17 cellular contexts compared by ENCODE assay signal in the genomic region with DNA sequence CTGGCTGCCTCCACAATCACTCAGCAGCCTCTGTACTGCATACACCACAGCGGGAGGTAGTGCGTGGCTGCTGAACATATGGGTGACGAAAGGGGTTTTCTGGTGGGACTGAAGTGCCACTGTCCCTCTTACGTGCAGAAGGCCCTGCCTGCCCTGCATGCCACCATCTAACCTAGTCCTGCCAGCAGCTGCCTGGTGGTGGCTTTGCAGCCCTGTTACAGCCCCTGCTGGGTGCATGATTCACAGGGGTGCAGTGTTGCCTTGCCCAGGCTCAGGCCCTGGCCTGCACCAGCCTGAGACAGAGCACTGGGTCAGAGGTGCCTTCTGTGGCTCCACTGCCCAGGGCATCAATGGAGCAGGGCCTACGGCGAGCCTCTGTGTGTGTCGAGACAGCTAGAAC. TPM values are rescaled to one million over a fixed set of nuclear protein-coding genes. Genes with fewer than 3 reads are reported as not detected.
DNase-seq lines count a peak whose midpoint lies in the region; ATAC-seq, FAIRE-seq and TF ChIP-seq lines count a peak whose summit lies in the region.
"Had no signal": no experiment of that assay in that cellular context is flagged by ENCODE, and none has a peak within 500 bp of the region (broad histone marks: within the 10 kb centered on the region; RNA-seq: fewer than 3 reads in every experiment).

No MANE protein-coding gene starts in this region.

- DNase-seq in GM12891 (ENCODE audit: insufficient read length, low spot score) (no peak), NCI-H69 (lab: John Stamatoyannopoulos, UW) (peak; percentile 64), osteoblast (ENCODE audit: insufficient read length, low spot score, missing footprints) (no peak), cerebellum (ENCODE audit: low spot score) (no peak), GM13976 (ENCODE audit: low spot score) (no peak), glutamatergic neuron (no peak)
- DNase-seq: DMS79; erythroblast; KBM-7; left lung; natural killer cell; NCI-H510A; RPMI8226; stimulated activated CD4-positive, alpha-beta T cell treated with anti-CD3 and anti-CD28 coated beads, Interleukin-4, amount 100 ng/mL, for 1 hour had no signal

- FAIRE-seq in GM12891 (lab: Jason Lieb, UNC) = no peak

- H3K27ac Mint-ChIP-seq in brain (peak overlapping the region; percentile 55 to 70 (median 63)), glutamatergic neuron (ENCODE audit: unreplicated experiment) (no peak overlapping the region)
- H3K27ac Mint-ChIP-seq: natural killer cell had no signal

- no peaks in the 10 kb centered on the region for H3K36me3 ChIP-seq in osteoblast (ENCODE audit: insufficient read depth, low read length)
- H3K36me3 ChIP-seq: left lung had no signal

- no peak for ATAC-seq in activated CD4-positive, CD25-positive, alpha-beta regulatory T cell treated with anti-CD3 and anti-CD28 coated beads, Interleukin-2, amount 50 U/mL, for 24 hours
- ATAC-seq: left lung, natural killer cell had no signal

- H2AFZ ChIP-seq in osteoblast (ENCODE audit: low read length) = peak overlapping the region; percentile 23

- no peaks in the 10 kb centered on the region for H3K27me3 ChIP-seq in osteoblast (ENCODE audit: insufficient read depth, low read length)
- H3K27me3 ChIP-seq: left lung had no signal

- H3K9me3 ChIP-seq in osteoblast (ENCODE audit: low read depth, low read length) = no peaks in the 10 kb centered on the region
- H3K9me3 ChIP-seq: left lung had no signal

- 0 out of 2 replicates have a peak, but pooled peaks have one; percentile 13 for TF ChIP-seq POLR2A in GM12891 (IDR thresholded peaks at IDR 0.05; ENCODE audit: low read depth, low read length)

- H3K4me2 ChIP-seq in osteoblast (ENCODE audit: insufficient read depth, low read length) = no peak overlapping the region

- H3K4me1 Mint-ChIP-seq in brain = peaks cover 70% of the 10 kb centered on the region
- peaks cover 23% of the 10 kb centered on the region for H3K4me1 Mint-ChIP-seq in glutamatergic neuron (ENCODE audit: low read depth, unreplicated experiment)

- H3K4me3 Mint-ChIP-seq in brain = peak overlapping the region in 1 of 5 experiments; percentile 11
- H3K4me3 Mint-ChIP-seq in glutamatergic neuron (ENCODE audit: unreplicated experiment) = no peak overlapping the region
- H3K4me3 Mint-ChIP-seq: natural killer cell had no signal

- H3K27ac ChIP-seq in osteoblast (ENCODE audit: low read depth, low read length) = no peak overlapping the region
- H3K27ac ChIP-seq: C4-2B, left lung had no signal

- peaks cover 20% of the 10 kb centered on the region for H3K4me1 ChIP-seq in osteoblast (ENCODE audit: insufficient read depth, low read length)

- H3K36me3 Mint-ChIP-seq in brain (no peaks in the 10 kb centered on the region), glutamatergic neuron (ENCODE audit: unreplicated experiment) (peaks cover 11% of the 10 kb centered on the region)
- H3K36me3 Mint-ChIP-seq: natural killer cell had no signal

- peaks cover 0 to 13% (median 5%) of the 10 kb centered on the region in 5 experiments for H3K9me3 Mint-ChIP-seq in brain
- peaks cover 1% of the 10 kb centered on the region for H3K9me3 Mint-ChIP-seq in glutamatergic neuron (ENCODE audit: unreplicated experiment)
- H3K9me3 Mint-ChIP-seq: natural killer cell had no signal

- H4K20me1 ChIP-seq in osteoblast (ENCODE audit: insufficient read depth, low read length) = no peaks in the 10 kb centered on the region

- no peak overlapping the region for H3K4me3 ChIP-seq in osteoblast (ENCODE audit: insufficient read depth, low read length)
- H3K4me3 ChIP-seq: left lung had no signal

- H3K79me2 ChIP-seq in osteoblast (ENCODE audit: insufficient read depth, low read length) = no peaks in the 10 kb centered on the region

- in situ Hi-C loops in GM13976 (cut with MboI; ENCODE audit: low sequenced_read_pairs, unreplicated experiment) = loop anchor here (25.0 kb wide), 1 partner anchor 400 kb away; no protein-coding TSS in a partner anchor

- peaks cover 3% of the 10 kb centered on the region for H3K27me3 Mint-ChIP-seq in brain
- no peaks in the 10 kb centered on the region for H3K27me3 Mint-ChIP-seq in glutamatergic neuron (ENCODE audit: unreplicated experiment)

- TF ChIP-seq CTCF in brain (conservative IDR thresholded peaks at IDR 0.05) (no peak), osteoblast (IDR thresholded peaks at IDR 0.05; ENCODE audit: extremely low read depth, low read depth, low read length) (no peak), GM13976 (IDR thresholded peaks at IDR 0.05; ENCODE audit: borderline replicate concordance, control extremely low read depth, extremely low read depth, insufficient read depth, missing control alignments) (no peak), glutamatergic neuron (IDR thresholded peaks at IDR 0.05; ENCODE audit: partially characterized antibody, unreplicated experiment) (no peak)

TF ChIP-seq in GM12891, 5 proteins besides CTCF, POLR2A, EP300 and RAD21:
- TF ChIP-seq SPI1 (IDR thresholded peaks at IDR 0.05; ENCODE audit: low read depth, low read length) = no peak
- no peak for TF ChIP-seq POLR2AphosphoS5 (IDR thresholded peaks at IDR 0.05; ENCODE audit: low read depth, low read length)
- no peak for TF ChIP-seq POU2F2 (IDR thresholded peaks at IDR 0.05; ENCODE audit: low read depth, low read length)
- no peak for TF ChIP-seq PAX5 (IDR thresholded peaks at IDR 0.05; ENCODE audit: insufficient read depth, low read length, severe bottlenecking)
- TF ChIP-seq TAF1 (IDR thresholded peaks at IDR 0.05; ENCODE audit: low read depth, low read length) = no peak

RNA-seq across cellular contexts. Expression of a gene that starts 50.1 kb away (rescaled TPM):
- 29.5 TPM for polyA plus RNA-seq in GM12891 (2012; ENCODE audit: low read depth, missing spikeins)
- 51.0 TPM for polyA plus RNA-seq in brain (ENCODE audit: insufficient read depth, low read depth, low replicate concordance)
- total RNA-seq in osteoblast (36.9 and 39.5 TPM in 2 replicates), cerebellum (24.7 TPM), glutamatergic neuron (ENCODE audit: unreplicated experiment) (10.0 TPM)
